10 cellular contexts compared by ENCODE assay signal in genomic region chr16:31351937-31352315, GRCh38. TPM values are rescaled to one million over a fixed set of nuclear protein-coding genes. Genes with fewer than 3 reads are reported as not detected.
A peak's percentile ranks its signal among the peaks of the same experiment; 100 is the strongest.
DNase-seq lines count a peak whose midpoint lies in the region; ATAC-seq and TF ChIP-seq lines count a peak whose summit lies in the region.
"Had no signal": no experiment of that assay in that cellular context is flagged by ENCODE, and none has a peak within 500 bp of the region (broad histone marks: within the 10 kb centered on the region; RNA-seq: fewer than 3 reads in every experiment).

No MANE protein-coding gene starts in this region.

- H3K36me3 ChIP-seq in osteoblast (ENCODE audit: insufficient read depth, low read length) (no peaks in the 10 kb centered on the region), WERI-Rb-1 (no peaks in the 10 kb centered on the region)
- no peaks in the 10 kb centered on the region for H3K36me3 ChIP-seq in CD4-positive, alpha-beta memory T cell (ENCODE audit: insufficient read depth, low read length)

- peak overlapping the region; percentile 56 for H2AFZ ChIP-seq in osteoblast (ENCODE audit: low read length)

- CTCF ChIA-PET in CD4-positive, alpha-beta memory T cell (lab: Charles Lee; ENCODE audit: partially characterized antibody) = no interaction called here

- H3K27me3 ChIP-seq in osteoblast (ENCODE audit: insufficient read depth, low read length) (no peaks in the 10 kb centered on the region), WERI-Rb-1 (ENCODE audit: insufficient read depth, low read depth, severe bottlenecking) (peaks cover 69% of the 10 kb centered on the region)
- H3K27me3 ChIP-seq in CD4-positive, alpha-beta memory T cell (ENCODE audit: insufficient read depth, low read length) = no peaks in the 10 kb centered on the region

- H3K4me2 ChIP-seq in osteoblast (ENCODE audit: insufficient read depth, low read length) = no peak overlapping the region

- no peaks in the 10 kb centered on the region for H3K79me2 ChIP-seq in osteoblast (ENCODE audit: insufficient read depth, low read length)

- H3K4me1 ChIP-seq in osteoblast (ENCODE audit: insufficient read depth, low read length) = peaks cover 5% of the 10 kb centered on the region
- H3K4me1 ChIP-seq in CD4-positive, alpha-beta memory T cell (ENCODE audit: insufficient read depth, low read length) = peaks cover 16% of the 10 kb centered on the region

- peak overlapping the region; percentile 82 to 97 (median 93) for H3K27ac Mint-ChIP-seq in IgD-negative memory B cell
- H3K27ac Mint-ChIP-seq in activated naive CD8-positive, alpha-beta T cell treated with anti-CD3 and anti-CD28 coated beads, Interleukin-2, amount 10 ng/mL, durations not matched to agents 7 days and 5 days = peak overlapping the region; percentile 81
- H3K27ac Mint-ChIP-seq in CD4-positive, alpha-beta memory T cell = no peak overlapping the region

- H3K4me3 Mint-ChIP-seq in IgD-negative memory B cell = peak overlapping the region; percentile 66 to 96 (median 86)
- H3K4me3 Mint-ChIP-seq in activated naive CD8-positive, alpha-beta T cell treated with anti-CD3 and anti-CD28 coated beads, Interleukin-2, amount 10 ng/mL, durations not matched to agents 7 days and 5 days = no peak overlapping the region
- no peak overlapping the region for H3K4me3 Mint-ChIP-seq in CD4-positive, alpha-beta memory T cell

- intact Hi-C loops in CD4-positive, alpha-beta memory T cell (cut with micrococcal nuclease) = no loop called here

- peaks cover 50 to 77% (median 68%) of the 10 kb centered on the region in 3 donors for H3K4me1 Mint-ChIP-seq in IgD-negative memory B cell
- peaks cover 59% of the 10 kb centered on the region for H3K4me1 Mint-ChIP-seq in activated naive CD8-positive, alpha-beta T cell treated with anti-CD3 and anti-CD28 coated beads, Interleukin-2, amount 10 ng/mL, durations not matched to agents 7 days and 5 days
- H3K4me1 Mint-ChIP-seq in CD4-positive, alpha-beta memory T cell = peaks cover 5 to 14% (median 10%) of the 10 kb centered on the region in 4 donors

- POLR2A ChIA-PET in activated naive CD8-positive, alpha-beta T cell treated with anti-CD3 and anti-CD28 coated beads, Interleukin-2, amount 10 ng/mL, durations not matched to agents 7 days and 5 days (lab: Charles Lee) = interaction anchor here (1.6 kb wide), 1 partner anchor 278 kb away, joined by 3 read pairs; the partner anchor contains the start of gene ZNF668
- POLR2A ChIA-PET in CD4-positive, alpha-beta memory T cell (lab: Charles Lee; ENCODE audit: partially characterized antibody) = no interaction called here

- no peak for ATAC-seq in activated naive CD8-positive, alpha-beta T cell treated with anti-CD3 and anti-CD28 coated beads, Interleukin-2, amount 10 ng/mL, durations not matched to agents 7 days and 5 days (ENCODE audit: low read depth)
- no peak for ATAC-seq in GM18519 (IDR thresholded peaks at IDR 0.05; ENCODE audit: low FRiP score, unreplicated experiment)
- ATAC-seq: PC-3 had no signal

- H4K20me1 ChIP-seq in osteoblast (ENCODE audit: insufficient read depth, low read length) = no peaks in the 10 kb centered on the region

- no peak for TF ChIP-seq CTCF in osteoblast (IDR thresholded peaks at IDR 0.05; ENCODE audit: extremely low read depth, low read depth, low read length)
- no peak for TF ChIP-seq CTCF in WERI-Rb-1 (IDR thresholded peaks at IDR 0.05; ENCODE audit: low read depth, low read length)

- H3K36me3 Mint-ChIP-seq in IgD-negative memory B cell = peaks cover 3% of the 10 kb centered on the region
- peaks cover 3% of the 10 kb centered on the region for H3K36me3 Mint-ChIP-seq in activated naive CD8-positive, alpha-beta T cell treated with anti-CD3 and anti-CD28 coated beads, Interleukin-2, amount 10 ng/mL, durations not matched to agents 7 days and 5 days
- no peaks in the 10 kb centered on the region for H3K36me3 Mint-ChIP-seq in CD4-positive, alpha-beta memory T cell

- H3K4me3 ChIP-seq in osteoblast (ENCODE audit: insufficient read depth, low read length) (no peak overlapping the region), WERI-Rb-1 (ENCODE audit: low read depth, low read length) (no peak overlapping the region)
- H3K4me3 ChIP-seq in CD4-positive, alpha-beta memory T cell (ENCODE audit: low read length in 2 of 2) = no peak overlapping the region

- H3K9me3 ChIP-seq in osteoblast (ENCODE audit: low read depth, low read length) (no peaks in the 10 kb centered on the region), WERI-Rb-1 (ENCODE audit: severe bottlenecking) (no peaks in the 10 kb centered on the region)
- H3K9me3 ChIP-seq in CD4-positive, alpha-beta memory T cell (ENCODE audit: control insufficient read depth in 1 of 2, low read length in 2 of 2) = no peaks in the 10 kb centered on the region

- H3K9me3 Mint-ChIP-seq in IgD-negative memory B cell = no peaks in the 10 kb centered on the region
- H3K9me3 Mint-ChIP-seq in activated naive CD8-positive, alpha-beta T cell treated with anti-CD3 and anti-CD28 coated beads, Interleukin-2, amount 10 ng/mL, durations not matched to agents 7 days and 5 days = peaks cover 1% of the 10 kb centered on the region
- H3K9me3 Mint-ChIP-seq in CD4-positive, alpha-beta memory T cell = peaks cover 0 to 2% (median 0%) of the 10 kb centered on the region in 8 donors

- H3K27ac ChIP-seq in osteoblast (ENCODE audit: low read depth, low read length) = no peak overlapping the region
- no peak overlapping the region for H3K27ac ChIP-seq in WERI-Rb-1
- no peak overlapping the region for H3K27ac ChIP-seq in CD4-positive, alpha-beta memory T cell (ENCODE audit: low read depth, low read length)

- H3K27me3 Mint-ChIP-seq in IgD-negative memory B cell = peaks cover 2% of the 10 kb centered on the region
- H3K27me3 Mint-ChIP-seq in activated naive CD8-positive, alpha-beta T cell treated with anti-CD3 and anti-CD28 coated beads, Interleukin-2, amount 10 ng/mL, durations not matched to agents 7 days and 5 days = peaks cover 4% of the 10 kb centered on the region
- H3K27me3 Mint-ChIP-seq in CD4-positive, alpha-beta memory T cell = peaks cover 7 to 9% of the 10 kb centered on the region in 2 donors

- DNase-seq in CD1c-positive myeloid dendritic cell (ENCODE audit: extremely low spot score) (peak; percentile 94), osteoblast (ENCODE audit: insufficient read length, low spot score, missing footprints) (peak; percentile 84), WERI-Rb-1 (no peak), dermis blood vessel endothelial cell (no peak)
- DNase-seq in activated naive CD8-positive, alpha-beta T cell treated with anti-CD3 and anti-CD28 coated beads, Interleukin-2, amount 10 ng/mL, durations not matched to agents 7 days and 5 days = peak; percentile 34
- no peak for DNase-seq in CD4-positive, alpha-beta memory T cell
- DNase-seq: PC-3 had no signal

RNA-seq across cellular contexts. Expression of gene ITGAX, which starts 3.0 kb away (rescaled TPM):
- 6.2 TPM for polyA plus RNA-seq in IgD-negative memory B cell
- total RNA-seq in activated naive CD8-positive, alpha-beta T cell treated with anti-CD3 and anti-CD28 coated beads, Interleukin-2, amount 10 ng/mL, durations not matched to agents 7 days and 5 days = 10 to 100 TPM; 26.4 to 26.7 TPM
- total RNA-seq in osteoblast = under 0.01 and 0.36 TPM in 2 replicates
- 0.14 and 0.34 TPM in 2 replicates for total RNA-seq in dermis blood vessel endothelial cell
- 1 to 10 TPM; 4.6 to 6.3 TPM for total RNA-seq in CD4-positive, alpha-beta memory T cell
- polyA plus RNA-seq in CD4-positive, alpha-beta memory T cell = under 1 TPM in 1 of 2 donors, not detected in 1; 0.09 TPM
- total RNA-seq: osteocyte, PC-3 had no signal

RNA-seq across cellular contexts. Expression of gene ITGAD, which starts 41.2 kb away (rescaled TPM):
- polyA plus RNA-seq in IgD-negative memory B cell = not detected
- under 1 TPM; 0.09 to 0.28 TPM for total RNA-seq in activated naive CD8-positive, alpha-beta T cell treated with anti-CD3 and anti-CD28 coated beads, Interleukin-2, amount 10 ng/mL, durations not matched to agents 7 days and 5 days
- total RNA-seq in osteoblast = not detected in 2 replicates
- not detected in 2 replicates for total RNA-seq in dermis blood vessel endothelial cell
- not detected for total RNA-seq in CD4-positive, alpha-beta memory T cell
- under 1 TPM in 1 of 2 donors, not detected in 1; 0.07 TPM for polyA plus RNA-seq in CD4-positive, alpha-beta memory T cell
- total RNA-seq: osteocyte, PC-3 had no signal

Comparison
In these comparisons a context has a peak if more than half of its experiments do, and no peak if none do; other contexts are left out.
1. DNase-seq: peak in CD1c-positive myeloid dendritic cell (single experiment), activated naive CD8-positive, alpha-beta T cell treated with anti-CD3 and anti-CD28 coated beads, Interleukin-2, amount 10 ng/mL, durations not matched to agents 7 days and 5 days (single experiment) and osteoblast (single experiment); none in WERI-Rb-1 (single experiment), dermis blood vessel endothelial cell (single experiment) and CD4-positive, alpha-beta memory T cell (0 of 5).
2. H3K27ac Mint-ChIP-seq: peak in IgD-negative memory B cell (3 of 3) and activated naive CD8-positive, alpha-beta T cell treated with anti-CD3 and anti-CD28 coated beads, Interleukin-2, amount 10 ng/mL, durations not matched to agents 7 days and 5 days (single experiment); none in CD4-positive, alpha-beta memory T cell (0 of 7).
3. H3K4me3 Mint-ChIP-seq: peak in IgD-negative memory B cell (4 of 4); none in activated naive CD8-positive, alpha-beta T cell treated with anti-CD3 and anti-CD28 coated beads, Interleukin-2, amount 10 ng/mL, durations not matched to agents 7 days and 5 days (single experiment) and CD4-positive, alpha-beta memory T cell (0 of 8).